1 cellular context compared by ENCODE assay signal in genomic region chr2:9657083-9657482, GRCh38.
TF ChIP-seq lines count a peak whose summit lies in the region.

No MANE protein-coding gene starts in this region.

TF ChIP-seq in HepG2, 621 proteins besides CTCF, POLR2A, EP300 and RAD21 (continued from another document):
- TF ChIP-seq, protein P1, sequence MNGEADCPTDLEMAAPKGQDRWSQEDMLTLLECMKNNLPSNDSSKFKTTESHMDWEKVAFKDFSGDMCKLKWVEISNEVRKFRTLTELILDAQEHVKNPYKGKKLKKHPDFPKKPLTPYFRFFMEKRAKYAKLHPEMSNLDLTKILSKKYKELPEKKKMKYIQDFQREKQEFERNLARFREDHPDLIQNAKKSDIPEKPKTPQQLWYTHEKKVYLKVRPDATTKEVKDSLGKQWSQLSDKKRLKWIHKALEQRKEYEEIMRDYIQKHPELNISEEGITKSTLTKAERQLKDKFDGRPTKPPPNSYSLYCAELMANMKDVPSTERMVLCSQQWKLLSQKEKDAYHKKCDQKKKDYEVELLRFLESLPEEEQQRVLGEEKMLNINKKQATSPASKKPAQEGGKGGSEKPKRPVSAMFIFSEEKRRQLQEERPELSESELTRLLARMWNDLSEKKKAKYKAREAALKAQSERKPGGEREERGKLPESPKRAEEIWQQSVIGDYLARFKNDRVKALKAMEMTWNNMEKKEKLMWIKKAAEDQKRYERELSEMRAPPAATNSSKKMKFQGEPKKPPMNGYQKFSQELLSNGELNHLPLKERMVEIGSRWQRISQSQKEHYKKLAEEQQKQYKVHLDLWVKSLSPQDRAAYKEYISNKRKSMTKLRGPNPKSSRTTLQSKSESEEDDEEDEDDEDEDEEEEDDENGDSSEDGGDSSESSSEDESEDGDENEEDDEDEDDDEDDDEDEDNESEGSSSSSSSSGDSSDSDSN (CRISPR knock-in tag; IDR thresholded peaks at IDR 0.05): no peak
- TF ChIP-seq THAP11 (CRISPR knock-in tag; IDR thresholded peaks at IDR 0.05) (peak; percentile 62), ZNF205 (CRISPR knock-in tag; IDR thresholded peaks at IDR 0.05) (peak; percentile 51; the same call in 1 of the 2 replicates), ASH2L (IDR thresholded peaks at IDR 0.05; ENCODE audit: insufficient read length, low read depth, low read length) (no peak), KLF16 (CRISPR knock-in tag; IDR thresholded peaks at IDR 0.05) (0 out of 4 replicates have a peak, but pooled peaks of 1 of the 2 experiments have one; percentile 46), ZNF605 (CRISPR knock-in tag; IDR thresholded peaks at IDR 0.05) (no peak), SAP130 (CRISPR knock-in tag; IDR thresholded peaks at IDR 0.05; ENCODE audit: low read depth) (peak; percentile 50; the same call in 1 of the 2 replicates), ZGPAT (CRISPR knock-in tag; IDR thresholded peaks at IDR 0.05) (peak; percentile 67; the same call in 1 of the 2 replicates), ZSCAN9 (CRISPR knock-in tag; IDR thresholded peaks at IDR 0.05; ENCODE audit: borderline replicate concordance) (no peak), KAT7 (CRISPR knock-in tag; IDR thresholded peaks at IDR 0.05; ENCODE audit: borderline replicate concordance) (no peak)
